In genomic region chr1:224623743-224624333, GRCh38 we compare ENCODE assay signal across 8 cellular contexts. TPM values are rescaled to one million over a fixed set of nuclear protein-coding genes. Genes with fewer than 3 reads are reported as not detected.
DNase-seq lines count a peak whose midpoint lies in the region; ATAC-seq and FAIRE-seq lines count a peak whose summit lies in the region.

No MANE protein-coding gene starts in this region.

- DNase-seq in GM18507 (ENCODE audit: extremely low spot score, insufficient read length, low read depth) (peak; percentile 44), NOMO-1 treated with DMSO at 0.1 percent for 48 hours (lab: John Stamatoyannopoulos, UW; ENCODE audit: unreplicated experiment) (peak; percentile 37), activated T-cell treated with anti-CD3 and anti-CD28 coated beads for 24 hours (ENCODE audit: low read depth) (peak; percentile 48), immature natural killer cell (peak; percentile 86 to 91 (median 90)), NCI-H187 (lab: John Stamatoyannopoulos, UW) (no peak), iPS-NIHi7 (ENCODE audit: extremely low spot score) (no peak)

- peak; percentile 82 for ATAC-seq in HG02852 (IDR thresholded peaks at IDR 0.05; ENCODE audit: unreplicated experiment)

- H3K27ac Mint-ChIP-seq in immature natural killer cell = peak overlapping the region; percentile 89 to 98 (median 94)
- H3K27ac Mint-ChIP-seq in stimulated activated naive CD8-positive, alpha-beta T cell treated with anti-CD3 and anti-CD28 coated beads, Interleukin-15, Interleukin-2, amounts not matched to agents 100 ng/mL and 50 ng/mL, for 24 hours = peak overlapping the region; percentile 85

- peaks cover 0 to 9% (median 0%) of the 10 kb centered on the region in 6 donors for H3K9me3 Mint-ChIP-seq in immature natural killer cell
- peaks cover 7% of the 10 kb centered on the region for H3K9me3 Mint-ChIP-seq in stimulated activated naive CD8-positive, alpha-beta T cell treated with anti-CD3 and anti-CD28 coated beads, Interleukin-15, Interleukin-2, amounts not matched to agents 100 ng/mL and 50 ng/mL, for 24 hours

- H3K27me3 Mint-ChIP-seq in immature natural killer cell (ENCODE audit: low read depth in 3 of 3) = peaks cover 6 to 21% (median 14%) of the 10 kb centered on the region in 3 donors
- peaks cover 31% of the 10 kb centered on the region for H3K27me3 Mint-ChIP-seq in stimulated activated naive CD8-positive, alpha-beta T cell treated with anti-CD3 and anti-CD28 coated beads, Interleukin-15, Interleukin-2, amounts not matched to agents 100 ng/mL and 50 ng/mL, for 24 hours

- H3K36me3 Mint-ChIP-seq in immature natural killer cell = peaks cover 0 to 11% (median 3%) of the 10 kb centered on the region in 3 donors
- no peaks in the 10 kb centered on the region for H3K36me3 Mint-ChIP-seq in stimulated activated naive CD8-positive, alpha-beta T cell treated with anti-CD3 and anti-CD28 coated beads, Interleukin-15, Interleukin-2, amounts not matched to agents 100 ng/mL and 50 ng/mL, for 24 hours (ENCODE audit: low read depth)

- peak; percentile 71 for FAIRE-seq in GM18507 (lab: Jason Lieb, UNC)

- H3K4me3 Mint-ChIP-seq in immature natural killer cell = peak overlapping the region; percentile 57 to 78 (median 65)
- peak overlapping the region; percentile 49 for H3K4me3 Mint-ChIP-seq in stimulated activated naive CD8-positive, alpha-beta T cell treated with anti-CD3 and anti-CD28 coated beads, Interleukin-15, Interleukin-2, amounts not matched to agents 100 ng/mL and 50 ng/mL, for 24 hours

- peaks cover 23 to 26% of the 10 kb centered on the region in 2 donors for H3K4me1 Mint-ChIP-seq in immature natural killer cell
- peaks cover 22% of the 10 kb centered on the region for H3K4me1 Mint-ChIP-seq in stimulated activated naive CD8-positive, alpha-beta T cell treated with anti-CD3 and anti-CD28 coated beads, Interleukin-15, Interleukin-2, amounts not matched to agents 100 ng/mL and 50 ng/mL, for 24 hours (ENCODE audit: low read depth)

RNA-seq across cellular contexts. Expression of gene CNIH3, which starts 7.7 kb away (rescaled TPM):
- polyA plus RNA-seq in immature natural killer cell = 1 to 10 TPM; 1.3 to 2.0 (median 1.7) TPM

Comparison
In these comparisons a context has a peak if more than half of its experiments do, and no peak if none do; other contexts are left out.
1. DNase-seq: peak in GM18507 (single experiment), NOMO-1 treated with DMSO at 0.1 percent for 48 hours (single experiment), activated T-cell treated with anti-CD3 and anti-CD28 coated beads for 24 hours (single experiment) and immature natural killer cell (3 of 3); none in NCI-H187 (0 of 2) and iPS-NIHi7 (single experiment).